ENCODE assay signal across 23 cellular contexts in the genomic region with DNA sequence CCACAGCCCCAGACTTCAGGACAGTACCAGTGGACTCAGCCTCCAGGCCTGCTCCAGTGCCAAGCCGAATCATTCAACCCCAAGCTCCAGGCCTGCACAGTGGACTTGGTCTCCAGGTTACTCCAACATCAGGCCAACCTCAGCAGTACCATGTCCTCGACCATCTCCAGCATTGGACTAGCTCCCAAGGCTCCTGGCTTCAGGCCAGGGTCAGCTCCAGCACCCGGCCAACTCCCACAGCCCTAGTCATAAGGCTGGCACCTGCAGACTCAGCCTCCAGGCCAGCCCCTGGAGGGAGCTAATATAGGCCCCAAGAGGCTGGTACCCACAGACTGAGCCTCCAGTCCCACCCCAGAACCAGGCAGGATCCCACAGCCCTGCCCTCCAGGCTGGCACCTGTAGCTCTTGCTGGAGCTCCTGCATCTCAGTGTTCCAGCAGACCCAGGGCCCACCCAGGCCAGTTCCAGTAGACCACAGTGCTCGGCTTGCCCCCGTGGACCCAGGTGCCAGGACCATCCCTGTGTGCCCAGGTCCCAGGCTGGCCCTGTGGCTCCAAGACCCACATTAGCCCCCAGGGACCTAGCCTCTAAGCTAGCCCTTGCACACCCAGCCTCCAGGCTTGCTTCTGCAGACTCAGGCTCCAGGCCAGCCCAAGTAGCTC.
"Had no signal": no experiment of that assay in that cellular context is flagged by ENCODE, and none has a peak within 500 bp of the region (broad histone marks: within the 10 kb centered on the region; RNA-seq: fewer than 3 reads in every experiment).

No MANE protein-coding gene starts in this region.

- H3K4me3 ChIP-seq: colonic mucosa had no signal

- DNase-seq: activated CD4-positive, alpha-beta memory T cell treated with anti-CD3 and anti-CD28 coated beads for 36 hours; activated CD4-positive, alpha-beta T cell treated with anti-CD3 and anti-CD28 coated beads for 36 hours; activated CD4-positive, alpha-beta T cell treated with anti-CD3 and anti-CD28 coated beads, Interleukin-2, amount 10 ng/mL, durations not matched to agents 24 days and 14 days; activated CD4-positive, CD25-positive, alpha-beta regulatory T cell; activated CD4-positive, CD25-positive, alpha-beta regulatory T cell treated with anti-CD3 and anti-CD28 coated beads, Interleukin-2, amount 50 U/mL, for 72 hours; activated CD8-positive, alpha-beta memory T cell treated with anti-CD3 and anti-CD28 coated beads, Interleukin-2, amount 10 ng/mL, durations not matched to agents 7 days and 5 days; activated CD8-positive, alpha-beta memory T cell treated with anti-CD3 and anti-CD28 coated beads, Interleukin-2, amount 50 U/mL, for 4 hours; activated CD8-positive, alpha-beta T cell treated with anti-CD3 and anti-CD28 coated beads, Interleukin-2, amount 10 ng/mL, durations not matched to agents 7 days and 5 days; activated effector memory CD4-positive, alpha-beta T cell treated with anti-CD3 and anti-CD28 coated beads, Interleukin-2, amount 50 U/mL, for 16 hours; activated naive CD4-positive, alpha-beta T cell treated with anti-CD3 and anti-CD28 coated beads for 36 hours; activated naive CD8-positive, alpha-beta T cell treated with anti-CD3 and anti-CD28 coated beads for 36 hours; activated naive CD8-positive, alpha-beta T cell treated with anti-CD3 and anti-CD28 coated beads, Interleukin-2, amount 50 U/mL, for 24 hours; activated T-cell treated with anti-CD3 and anti-CD28 coated beads, Interleukin-2, amount 50 U/mL, for 1 hour; activated T-cell treated with anti-CD3 and anti-CD28 coated beads, Interleukin-2, amount 50 U/mL, for 48 hours; caudate nucleus; colonic mucosa; effector CD8-positive, alpha-beta T cell; foreskin fibroblast; head of caudate nucleus; T-helper 1 cell; T-helper 17 cell; T1000 had no signal

- H3K4me1 ChIP-seq: colonic mucosa had no signal

- H3K9me3 ChIP-seq: colonic mucosa had no signal

- H3K36me3 ChIP-seq: colonic mucosa had no signal

- ATAC-seq: activated CD4-positive, alpha-beta T cell treated with anti-CD3 and anti-CD28 coated beads for 36 hours; activated CD8-positive, alpha-beta memory T cell treated with anti-CD3 and anti-CD28 coated beads, Interleukin-2, amount 10 ng/mL, durations not matched to agents 7 days and 5 days; activated CD8-positive, alpha-beta T cell treated with anti-CD3 and anti-CD28 coated beads, Interleukin-2, amount 10 ng/mL, durations not matched to agents 7 days and 5 days; activated naive CD8-positive, alpha-beta T cell treated with anti-CD3 and anti-CD28 coated beads, Interleukin-2, amount 50 U/mL, for 24 hours; T-helper 17 cell had no signal

- H3K27ac ChIP-seq: colonic mucosa, epithelial cell of prostate had no signal

- H3K27me3 ChIP-seq: colonic mucosa had no signal
